ENCODE assay signal across 8 cellular contexts in genomic region chr9:134405527-134405926, GRCh38.
DNase-seq lines count a peak whose midpoint lies in the region; TF ChIP-seq lines count a peak whose summit lies in the region.
"Had no signal": no experiment of that assay in that cellular context is flagged by ENCODE, and none has a peak within 500 bp of the region (broad histone marks: within the 10 kb centered on the region; RNA-seq: fewer than 3 reads in every experiment).

No MANE protein-coding gene starts in this region.

- H4K8ac ChIP-seq in trophoblast cell (ENCODE audit: low read depth, low read length), result no peak overlapping the region

- H2AFZ ChIP-seq in trophoblast cell (ENCODE audit: insufficient read depth, low read length, poor library complexity), result no peak overlapping the region

- DNase-seq in HFFc6, result no peak
- peak; percentile 54 for DNase-seq in SKM-1 treated with dmso at 0.1 percent for 144 hours (lab: John Stamatoyannopoulos, UW; ENCODE audit: unreplicated experiment)
- DNase-seq in right atrium auricular region (ENCODE audit: low spot score), result no peak
- DNase-seq in trophoblast cell, result no peak
- no peak for DNase-seq in medulla oblongata (ENCODE audit: extremely low spot score)
- no peak for DNase-seq in NCI-H226
- DNase-seq: HCEC 1CT had no signal

- H3K79me2 ChIP-seq in trophoblast cell (ENCODE audit: control insufficient read depth, insufficient read depth, low read length, poor library complexity), result no peaks in the 10 kb centered on the region

- no CpG with 5 or more reads among the region's 9 CpGs for WGBS in trophoblast cell (ENCODE audit: extremely low coverage, insufficient coverage, insufficient read length)

- no peaks in the 10 kb centered on the region for H3K27me3 ChIP-seq in right atrium auricular region
- H3K27me3 ChIP-seq in trophoblast cell (ENCODE audit: insufficient read depth, low read length), result no peaks in the 10 kb centered on the region

- H3K23ac ChIP-seq in trophoblast cell (ENCODE audit: low read length), result no peak overlapping the region

- H3K9me3 ChIP-seq in right atrium auricular region, result no peaks in the 10 kb centered on the region
- no peaks in the 10 kb centered on the region for H3K9me3 ChIP-seq in trophoblast cell (ENCODE audit: insufficient read depth, low read depth, low read length)

- H3K36me3 ChIP-seq in right atrium auricular region (peaks cover 10% of the 10 kb centered on the region), trophoblast cell (ENCODE audit: control insufficient read depth in 1 of 2, insufficient read depth in 2 of 2, low read length in 2 of 2) (peaks cover 11 to 29% of the 10 kb centered on the region in 2 experiments)

- H3K27ac Mint-ChIP-seq in HFFc6, result peak overlapping the region; percentile 98

- no peaks in the 10 kb centered on the region for H3K27me3 Mint-ChIP-seq in HFFc6 (ENCODE audit: insufficient read depth)

- no peak overlapping the region for H3K14ac ChIP-seq in trophoblast cell (ENCODE audit: low read length)

- no peak overlapping the region for H4K91ac ChIP-seq in trophoblast cell (ENCODE audit: low read depth, low read length)

- H2BK5ac ChIP-seq in trophoblast cell (ENCODE audit: low read depth, low read length, poor library complexity), result no peak overlapping the region

- H3K27ac ChIP-seq in right atrium auricular region, result peak overlapping the region; percentile 78 to 87
- H3K27ac ChIP-seq in temporal lobe (ENCODE audit: low read depth, low read length), result peak overlapping the region; percentile 94
- H3K27ac ChIP-seq in trophoblast cell (ENCODE audit: low read depth, low read length), result no peak overlapping the region

- H4K12ac ChIP-seq in trophoblast cell (ENCODE audit: low read depth, low read length), result no peak overlapping the region

- H3K79me1 ChIP-seq in trophoblast cell (ENCODE audit: low read length), result peaks cover 8% of the 10 kb centered on the region

- no peak overlapping the region for H2BK12ac ChIP-seq in trophoblast cell (ENCODE audit: low read length)

- H3K4me3 Mint-ChIP-seq in HFFc6, result peak overlapping the region; percentile 50; the same call in 1 of the 2 replicates

- H3K4me3 ChIP-seq in right atrium auricular region, result no peak overlapping the region
- no peak overlapping the region for H3K4me3 ChIP-seq in trophoblast cell (ENCODE audit: low read depth, low read length)

- H3K9ac ChIP-seq in trophoblast cell (ENCODE audit: low read length), result no peak overlapping the region

- no peaks in the 10 kb centered on the region for H3K9me3 Mint-ChIP-seq in HFFc6

- H3K4me1 ChIP-seq in right atrium auricular region (peaks cover 5 to 94% of the 10 kb centered on the region in 2 donors), trophoblast cell (ENCODE audit: control insufficient read depth in 1 of 2, insufficient read depth in 2 of 2, low read length in 2 of 2) (peaks cover 16 to 19% of the 10 kb centered on the region in 2 experiments)

- no peak overlapping the region for H2AK5ac ChIP-seq in trophoblast cell (ENCODE audit: low read length)

- no peak for TF ChIP-seq CTCF in HFFc6 (IDR thresholded peaks at IDR 0.05)
- no peak for TF ChIP-seq CTCF in right atrium auricular region (IDR thresholded peaks at IDR 0.05)

- no peak overlapping the region for H3K4ac ChIP-seq in trophoblast cell (ENCODE audit: low read depth, low read length)

- H2BK120ac ChIP-seq in trophoblast cell (ENCODE audit: insufficient read depth, low read length, poor library complexity), result no peak overlapping the region

- H3K4me1 Mint-ChIP-seq in HFFc6 (ENCODE audit: low read depth), result peaks cover 22% of the 10 kb centered on the region

- H3K36me3 Mint-ChIP-seq in HFFc6 (ENCODE audit: low read depth), result no peaks in the 10 kb centered on the region

- no peak overlapping the region for H3K18ac ChIP-seq in trophoblast cell (ENCODE audit: low read length)

- H3K4me2 ChIP-seq in trophoblast cell (ENCODE audit: low read length), result no peak overlapping the region
